ENCODE assay signal across 8 cellular contexts in the genomic region with DNA sequence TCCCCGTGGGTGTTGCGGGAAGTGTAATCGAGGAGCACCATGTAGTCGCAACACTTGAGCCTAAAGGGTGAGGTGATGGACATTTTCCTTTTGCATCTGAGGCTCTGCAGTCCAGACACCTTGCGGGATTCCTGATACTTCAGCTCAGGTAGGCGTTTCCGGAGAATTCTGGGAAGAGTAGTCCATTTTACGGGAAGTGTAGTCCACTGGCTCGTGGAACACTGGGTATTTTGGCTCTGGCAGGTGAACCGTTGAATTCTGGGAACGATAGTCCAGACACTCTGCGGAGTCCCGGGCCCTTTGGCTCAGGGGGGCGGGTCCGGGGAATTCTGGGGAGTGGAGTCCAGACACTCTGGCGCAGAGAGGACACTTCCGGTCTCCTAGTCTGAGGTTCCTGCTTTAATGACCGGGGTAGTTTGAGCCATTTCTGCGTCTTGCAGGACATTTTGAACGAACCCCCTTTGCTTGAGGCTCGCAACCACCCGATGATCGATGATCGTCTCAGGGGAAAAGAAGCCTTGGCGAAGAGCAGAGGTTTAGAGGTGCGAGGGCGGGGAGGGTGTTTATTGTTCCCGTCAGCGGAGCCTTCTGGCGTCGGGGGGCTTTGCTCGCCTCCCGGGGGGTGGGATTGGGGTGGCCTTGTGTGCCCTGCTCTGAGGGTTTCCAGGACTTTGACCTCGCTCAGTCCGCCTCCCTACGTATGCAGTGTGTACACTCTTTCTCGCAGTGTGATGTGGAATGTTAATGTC. TPM values are rescaled to one million over a fixed set of nuclear protein-coding genes. Genes with fewer than 3 reads are reported as not detected.
A peak's percentile ranks its signal among the peaks of the same experiment; 100 is the strongest.
DNase-seq lines count a peak whose midpoint lies in the region; ATAC-seq, FAIRE-seq and TF ChIP-seq lines count a peak whose summit lies in the region.

A gene (plus strand): TSS at position 383 of the 749 bp plus-strand sequence. CDS start 3,141 bp downstream, outside the sequence.

- 3 to 5% methylated on average over 17 to 23 of the region's 37 CpGs for WGBS in esophagus squamous epithelium, 2 donors

- peak; percentile 48 for DNase-seq in GM12891 (ENCODE audit: insufficient read length, low spot score)
- DNase-seq in HT-29 (ENCODE audit: low spot score) = peak; percentile 100
- DNase-seq in Peyer's patch = peak; percentile 86 to 97 (median 93)
- DNase-seq in activated T-helper 1 cell treated with anti-CD3 and anti-CD28 coated beads, Interleukin-2, amount 50 U/mL, for 16 hours (ENCODE audit: low read depth in 1 of 2, low spot score in 1 of 2) = peak; percentile 48 to 50
- DNase-seq in esophagus squamous epithelium (lab: John Stamatoyannopoulos, UW) = peak; percentile 30
- peak; percentile 97 for DNase-seq in mucosa of gallbladder (ENCODE audit: low spot score)
- peak; percentile 30 to 38 for DNase-seq in stimulated activated CD8-positive, alpha-beta memory T cell treated with anti-CD3 and anti-CD28 coated beads, Interleukin-2, amount 100 ng/mL, for 48 hours (ENCODE audit: low read depth in 2 of 2)

- TF ChIP-seq POLR2A in GM12891 (IDR thresholded peaks at IDR 0.05; ENCODE audit: low read depth, low read length) (no peak), Peyer's patch (IDR thresholded peaks at IDR 0.05) (no peak), esophagus squamous epithelium (IDR thresholded peaks at IDR 0.05) (no peak)

- peaks cover 0 to 8% (median 0%) of the 10 kb centered on the region in 4 donors for H3K4me1 ChIP-seq in Peyer's patch
- H3K4me1 ChIP-seq in esophagus squamous epithelium = peaks cover 0 to 26% (median 13%) of the 10 kb centered on the region in 3 donors

- no peak for TF ChIP-seq CTCF in Peyer's patch (IDR thresholded peaks at IDR 0.05)
- no peak for TF ChIP-seq CTCF in esophagus squamous epithelium (IDR thresholded peaks at IDR 0.05)

- H3K27me3 ChIP-seq in Peyer's patch (no peaks in the 10 kb centered on the region), esophagus squamous epithelium (peaks cover 0 to 37% (median 1%) of the 10 kb centered on the region in 4 donors)

- peak within 1 kb of the TSS; percentile 37 to 78 (median 58) for H3K4me3 ChIP-seq in Peyer's patch
- peak within 1 kb of the TSS; percentile 71 to 92 (median 78) for H3K4me3 ChIP-seq in esophagus squamous epithelium

- intact Hi-C loops in esophagus squamous epithelium (cut with DNase I) = no loop called here

- H3K27ac ChIP-seq in Peyer's patch = peak within 1 kb of the TSS; percentile 18 to 73 (median 51)
- H3K27ac ChIP-seq in esophagus squamous epithelium = peak within 1 kb of the TSS; percentile 76 to 85 (median 82)

- ATAC-seq in HG03342 (IDR thresholded peaks at IDR 0.05; ENCODE audit: unreplicated experiment) = no peak

- no peaks in the 10 kb centered on the region for H3K9me3 ChIP-seq in Peyer's patch
- H3K9me3 ChIP-seq in esophagus squamous epithelium = peaks cover 0 to 23% (median 18%) of the 10 kb centered on the region in 3 donors

- H3K36me3 ChIP-seq in Peyer's patch (peaks cover 0 to 19% (median 0%) of the 10 kb centered on the region in 3 donors), esophagus squamous epithelium (peaks cover 0 to 22% (median 0%) of the 10 kb centered on the region in 3 donors)

- FAIRE-seq in GM12891 (lab: Jason Lieb, UNC) = no peak

TF ChIP-seq in GM12891, 5 proteins besides CTCF, POLR2A, EP300 and RAD21:
- TF ChIP-seq PAX5 (IDR thresholded peaks at IDR 0.05; ENCODE audit: insufficient read depth, low read length, severe bottlenecking) = no peak
- TF ChIP-seq POLR2AphosphoS5 (IDR thresholded peaks at IDR 0.05; ENCODE audit: low read depth, low read length) = no peak
- no peak for TF ChIP-seq POU2F2 (IDR thresholded peaks at IDR 0.05; ENCODE audit: low read depth, low read length)
- 0 out of 2 replicates have a peak, but pooled peaks have one; percentile 11 for TF ChIP-seq SPI1 (IDR thresholded peaks at IDR 0.05; ENCODE audit: low read depth, low read length)
- TF ChIP-seq TAF1 (IDR thresholded peaks at IDR 0.05; ENCODE audit: low read depth, low read length) = no peak
TF ChIP-seq in GM12891: peak in this region for 1.

RNA-seq across cellular contexts. Expression of the gene that starts here (rescaled TPM):
- 1.9 TPM for polyA plus RNA-seq in GM12891 (2012; ENCODE audit: low read depth, missing spikeins)
- total RNA-seq in HT-29 (2014; rRNA removed; shearing (Covaris generic)) = 2.3 and 2.7 TPM in 2 replicates
- total RNA-seq in Peyer's patch (10 to 100 TPM in 1 of 4 donors, 1 to 10 TPM in 3; 5.8 to 23.0 (median 8.1) TPM), esophagus squamous epithelium (1 to 10 TPM; 2.7 to 4.9 (median 3.5) TPM), mucosa of gallbladder (8.1 TPM)

Comparison
In these comparisons a context has a peak if more than half of its experiments do, and no peak if none do; other contexts are left out.
1. DNase-seq: peak in every context shown above with its lines; median percentile 100 in HT-29; 97 in mucosa of gallbladder; 93 in Peyer's patch; 49 in activated T-helper 1 cell treated with anti-CD3 and anti-CD28 coated beads, Interleukin-2, amount 50 U/mL, for 16 hours; 48 in GM12891; 34 in stimulated activated CD8-positive, alpha-beta memory T cell treated with anti-CD3 and anti-CD28 coated beads, Interleukin-2, amount 100 ng/mL, for 48 hours; 30 in esophagus squamous epithelium.